Comparison of ENCODE assay signal across 14 cellular contexts in genomic region chr4:152109585-152110509, GRCh38.
DNase-seq lines count a peak whose midpoint lies in the region; ATAC-seq and TF ChIP-seq lines count a peak whose summit lies in the region.
"Had no signal": no experiment of that assay in that cellular context is flagged by ENCODE, and none has a peak within 500 bp of the region (broad histone marks: within the 10 kb centered on the region; RNA-seq: fewer than 3 reads in every experiment).

No MANE protein-coding gene starts in this region.

- H3K27me3 Mint-ChIP-seq in T-helper 17 cell (no peaks in the 10 kb centered on the region), neural progenitor cell (ENCODE audit: insufficient read depth, low read depth) (peaks cover 14% of the 10 kb centered on the region)

- no peaks in the 10 kb centered on the region for H4K20me1 ChIP-seq in neural progenitor cell (ENCODE audit: low read depth)

- H2AFZ ChIP-seq in neural progenitor cell (replicated peaks) = peak overlapping the region; percentile 71

- no peak overlapping the region for H3K9ac ChIP-seq in neural progenitor cell

- H3K36me3 ChIP-seq in neural progenitor cell = no peaks in the 10 kb centered on the region
- H3K36me3 ChIP-seq: brain microvascular endothelial cell had no signal

- ATAC-seq in T-helper 17 cell = no peak
- no peak for ATAC-seq in GM21576 (IDR thresholded peaks at IDR 0.05; ENCODE audit: unreplicated experiment)
- ATAC-seq in GM19023 (IDR thresholded peaks at IDR 0.05; ENCODE audit: unreplicated experiment) = no peak
- ATAC-seq: Panc1; stimulated activated effector memory CD8-positive, alpha-beta T cell treated with anti-CD3 and anti-CD28 coated beads, Interleukin-12 subunit alpha, Interleukin-12 subunit beta, amount 100 ng/mL, for 72 hours had no signal

- in situ Hi-C loops in G401 (cut with HindIII; ENCODE audit: low sequenced_read_pairs) = no loop called here

- TF ChIP-seq CTCF in fibroblast of mammary gland (conservative IDR thresholded peaks at IDR 0.05; ENCODE audit: control insufficient read depth, insufficient read depth, low read depth, low read length) (no peak), neural progenitor cell (IDR thresholded peaks at IDR 0.05) (no peak)

- H3K4me3 ChIP-seq in fibroblast of mammary gland (ENCODE audit: control insufficient read depth, low read depth, low read length) = no peak overlapping the region
- H3K4me3 ChIP-seq in neural progenitor cell = no peak overlapping the region

- no peak overlapping the region for H3K27ac ChIP-seq in neural progenitor cell
- H3K27ac ChIP-seq: brain microvascular endothelial cell had no signal

- no peak overlapping the region for H3K4me2 ChIP-seq in neural progenitor cell

- DNase-seq in G401 (ENCODE audit: low spot score) (peak; percentile 94), T-helper 17 cell (no peak), fibroblast of mammary gland (ENCODE audit: low read depth) (peak; percentile 64), neural progenitor cell (ENCODE audit: low spot score) (no peak), NCI-H82 treated with DMSO at 0.1 percent for 48 hours (lab: John Stamatoyannopoulos, UW; ENCODE audit: unreplicated experiment) (no peak), mesenteric fat pad (ENCODE audit: low spot score) (no peak)
- DNase-seq: activated CD8-positive, alpha-beta memory T cell treated with anti-CD3 and anti-CD28 coated beads, Interleukin-2, amount 50 U/mL, for 48 hours; brain microvascular endothelial cell; KG1; NCI-H2171 treated with DMSO at 0.1 percent for 48 hours had no signal

- H3K4me1 Mint-ChIP-seq in T-helper 17 cell = peaks cover 45% of the 10 kb centered on the region
- peaks cover 32% of the 10 kb centered on the region for H3K4me1 Mint-ChIP-seq in neural progenitor cell

- H3K4me1 ChIP-seq in neural progenitor cell = no peaks in the 10 kb centered on the region

- H3K36me3 Mint-ChIP-seq in T-helper 17 cell (ENCODE audit: low read depth) = peaks cover 5% of the 10 kb centered on the region
- no peaks in the 10 kb centered on the region for H3K36me3 Mint-ChIP-seq in neural progenitor cell
- H3K36me3 Mint-ChIP-seq: stimulated activated effector memory CD8-positive, alpha-beta T cell treated with anti-CD3 and anti-CD28 coated beads, Interleukin-12 subunit alpha, Interleukin-12 subunit beta, amount 100 ng/mL, for 72 hours had no signal

- H3K4me3 Mint-ChIP-seq in T-helper 17 cell (no peak overlapping the region), neural progenitor cell (no peak overlapping the region)
- H3K4me3 Mint-ChIP-seq: stimulated activated effector memory CD8-positive, alpha-beta T cell treated with anti-CD3 and anti-CD28 coated beads, Interleukin-12 subunit alpha, Interleukin-12 subunit beta, amount 100 ng/mL, for 72 hours had no signal

- H3K9me3 Mint-ChIP-seq in neural progenitor cell = no peaks in the 10 kb centered on the region
- H3K9me3 Mint-ChIP-seq: stimulated activated effector memory CD8-positive, alpha-beta T cell treated with anti-CD3 and anti-CD28 coated beads, Interleukin-12 subunit alpha, Interleukin-12 subunit beta, amount 100 ng/mL, for 72 hours had no signal

- peak overlapping the region; percentile 27 for H3K27ac Mint-ChIP-seq in T-helper 17 cell
- H3K27ac Mint-ChIP-seq in neural progenitor cell = peak overlapping the region; percentile 28
- H3K27ac Mint-ChIP-seq: stimulated activated effector memory CD8-positive, alpha-beta T cell treated with anti-CD3 and anti-CD28 coated beads, Interleukin-12 subunit alpha, Interleukin-12 subunit beta, amount 100 ng/mL, for 72 hours had no signal

- H3K27me3 ChIP-seq in neural progenitor cell = no peaks in the 10 kb centered on the region
- H3K27me3 ChIP-seq: brain microvascular endothelial cell had no signal

- H3F3A ChIP-seq in neural progenitor cell (ENCODE audit: low read depth) = no peaks in the 10 kb centered on the region

- H3K9me3 ChIP-seq in T-helper 17 cell (ENCODE audit: control insufficient read depth, low read length, poor library complexity, severe bottlenecking) = no peaks in the 10 kb centered on the region
- H3K9me3 ChIP-seq in neural progenitor cell (ENCODE audit: low read depth) = no peaks in the 10 kb centered on the region

- H3K79me2 ChIP-seq in neural progenitor cell (ENCODE audit: low read depth) = no peaks in the 10 kb centered on the region

Comparison
In these comparisons a context has a peak if more than half of its experiments do, and no peak if none do; other contexts are left out.
1. DNase-seq: peak in G401 (single experiment) and fibroblast of mammary gland (single experiment); none in T-helper 17 cell (0 of 3), neural progenitor cell (single experiment), NCI-H82 treated with DMSO at 0.1 percent for 48 hours (single experiment) and mesenteric fat pad (single experiment).